ENCODE assay signal across 9 cellular contexts in the genomic region with DNA sequence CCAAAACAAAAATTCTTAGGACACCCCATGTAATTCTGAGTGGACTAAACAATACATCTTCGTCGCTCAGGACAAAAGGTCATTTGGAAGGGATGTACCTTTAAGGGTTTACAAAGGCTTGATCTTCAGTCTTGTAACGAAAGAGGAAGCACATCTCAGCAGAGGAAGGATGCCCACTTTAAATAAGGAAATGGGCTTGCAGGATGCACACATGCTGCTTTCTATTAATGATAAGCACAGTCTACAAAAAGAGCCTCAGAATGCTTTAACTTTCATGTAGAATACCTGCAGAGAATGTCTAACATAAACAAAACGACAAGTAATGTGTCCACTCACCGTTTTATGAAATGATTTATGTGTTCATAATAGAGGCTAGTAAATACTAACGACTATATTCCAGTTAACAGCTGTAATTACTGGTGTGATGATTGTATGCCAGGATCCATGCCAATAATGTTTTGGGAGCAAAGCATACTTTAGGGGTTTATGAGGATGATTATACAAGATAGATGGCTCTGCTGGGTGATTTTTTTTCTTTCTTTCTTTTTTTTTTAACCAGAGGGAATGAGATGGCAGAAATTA.
DNase-seq lines count a peak whose midpoint lies in the region; ATAC-seq, FAIRE-seq and TF ChIP-seq lines count a peak whose summit lies in the region.
"Had no signal": no experiment of that assay in that cellular context is flagged by ENCODE, and none has a peak within 500 bp of the region (broad histone marks: within the 10 kb centered on the region; RNA-seq: fewer than 3 reads in every experiment).

No MANE protein-coding gene starts in this region.

- H3K9me2 ChIP-seq in PC-3 (replicated peaks; ENCODE audit: low read length): no peaks in the 10 kb centered on the region

- TF ChIP-seq CTCF in AG10803 (conservative IDR thresholded peaks at IDR 0.05; ENCODE audit: low read length) (no peak), PC-3 (conservative IDR thresholded peaks at IDR 0.05; ENCODE audit: low read depth, low read length) (no peak), ovary (IDR thresholded peaks at IDR 0.05) (no peak)

- 35 to 42% (median 36%) methylated on average over 6 of the region's 6 CpGs for WGBS in ovary, 3 donors

- H3K27ac ChIP-seq in PC-3 (ENCODE audit: low read length) (no peak overlapping the region), ovary (no peak overlapping the region)
- H3K27ac ChIP-seq: pancreas had no signal

- peak; percentile 87 for FAIRE-seq in GM19239 (lab: Jason Lieb, UNC)

- H3K27me3 ChIP-seq in PC-3 (ENCODE audit: low read length): no peaks in the 10 kb centered on the region
- H3K27me3 ChIP-seq in ovary: no peaks in the 10 kb centered on the region
- H3K27me3 ChIP-seq: pancreas had no signal

- H3K4me3 ChIP-seq in AG10803 (ENCODE audit: low read length) (no peak overlapping the region), PC-3 (ENCODE audit: low read length) (no peak overlapping the region), ovary (no peak overlapping the region)
- H3K4me3 ChIP-seq: pancreas had no signal

- H3K4me1 ChIP-seq in PC-3 (ENCODE audit: insufficient read depth, low read length) (peaks cover 14% of the 10 kb centered on the region), ovary (ENCODE audit: insufficient read depth) (peaks cover 1% of the 10 kb centered on the region)
- H3K4me1 ChIP-seq: pancreas had no signal

- peaks cover 4% of the 10 kb centered on the region; the same call in 1 of the 2 replicates for H4K20me1 ChIP-seq in PC-3 (ENCODE audit: low read length)

- H3F3A ChIP-seq in PC-3 (ENCODE audit: low read length, unreplicated experiment): no peaks in the 10 kb centered on the region

- H3K79me2 ChIP-seq in PC-3 (ENCODE audit: low read length): no peaks in the 10 kb centered on the region

- no peak overlapping the region for H3K9ac ChIP-seq in PC-3 (ENCODE audit: low read length)

- peak; percentile 11 for DNase-seq in AG10803 (ENCODE audit: low read depth)
- peak; percentile 18 for DNase-seq in GM19239 (ENCODE audit: insufficient read length, low spot score)
- peak; percentile 8 for DNase-seq in PC-3
- DNase-seq in ovary: no peak
- DNase-seq in NK-92 treated with Interleukin-12 subunit alpha and Interleukin-12 subunit beta, amount 100 ng/mL, for 24 hours (lab: John Stamatoyannopoulos, UW): no peak
- no peak for DNase-seq in NCI-H187 (lab: John Stamatoyannopoulos, UW)
- DNase-seq in iPS-NIHi7 (ENCODE audit: extremely low spot score): no peak
- DNase-seq: pancreas had no signal

- CTCF ChIA-PET in PC-3 (lab: Charles Lee): no interaction called here

- ATAC-seq in PC-3: peak; percentile 35; the same call in 1 of the 2 replicates
- ATAC-seq: pancreas had no signal

- no peak for TF ChIP-seq EP300 in Ishikawa (IDR thresholded peaks at IDR 0.05; ENCODE audit: borderline replicate concordance)
- TF ChIP-seq EP300 in ovary (IDR thresholded peaks at IDR 0.05): no peak

- H3K36me3 ChIP-seq in PC-3 (ENCODE audit: low read depth, low read length) (no peaks in the 10 kb centered on the region), ovary (no peaks in the 10 kb centered on the region)
- H3K36me3 ChIP-seq: pancreas had no signal

- TF ChIP-seq RAD21 in Ishikawa (IDR thresholded peaks at IDR 0.05; ENCODE audit: low read depth): no peak

- no peak for TF ChIP-seq POLR2A in ovary (IDR thresholded peaks at IDR 0.05)

- intact Hi-C loops in PC-3 (cut with micrococcal nuclease) (no loop called here), ovary (cut with DNase I) (no loop called here)

- H3K4me2 ChIP-seq in PC-3 (ENCODE audit: low read length): 0 out of 2 replicates have a peak overlapping the region, but pooled peaks have one; percentile 5

- H3K9me3 ChIP-seq in PC-3 (ENCODE audit: low read length) (no peaks in the 10 kb centered on the region), ovary (no peaks in the 10 kb centered on the region)
- H3K9me3 ChIP-seq: pancreas had no signal

- POLR2A ChIA-PET in PC-3 (lab: Charles Lee; ENCODE audit: unreplicated experiment): no interaction called here

- BruUV-seq in PC-3 (replicated peaks; lab: Mats Ljungman, UMichigan): no TSS peak

- H2AFZ ChIP-seq in PC-3 (ENCODE audit: low read length): no peak overlapping the region

TF ChIP-seq in Ishikawa, 13 proteins besides CTCF, POLR2A, EP300 and RAD21:
- TF ChIP-seq EGR1 (IDR thresholded peaks at IDR 0.05) (no peak), NFIC (IDR thresholded peaks at IDR 0.05) (0 out of 2 replicates have a peak, but pooled peaks have one; percentile 21), TAF1 (IDR thresholded peaks at IDR 0.05; ENCODE audit: low read depth) (no peak), FOXM1 (IDR thresholded peaks at IDR 0.05; ENCODE audit: borderline replicate concordance, low read depth) (no peak), TCF12 (IDR thresholded peaks at IDR 0.05; ENCODE audit: low read depth) (no peak), MAX (IDR thresholded peaks at IDR 0.05) (no peak)

Comparison
In these comparisons a context has a peak if more than half of its experiments do, and no peak if none do; other contexts are left out.
1. DNase-seq: peak in AG10803 (single experiment), GM19239 (single experiment) and PC-3 (single experiment); none in ovary (0 of 5), NK-92 treated with Interleukin-12 subunit alpha and Interleukin-12 subunit beta, amount 100 ng/mL, for 24 hours (single experiment), NCI-H187 (0 of 2) and iPS-NIHi7 (single experiment).